8 cellular contexts compared by ENCODE assay signal in the genomic region with DNA sequence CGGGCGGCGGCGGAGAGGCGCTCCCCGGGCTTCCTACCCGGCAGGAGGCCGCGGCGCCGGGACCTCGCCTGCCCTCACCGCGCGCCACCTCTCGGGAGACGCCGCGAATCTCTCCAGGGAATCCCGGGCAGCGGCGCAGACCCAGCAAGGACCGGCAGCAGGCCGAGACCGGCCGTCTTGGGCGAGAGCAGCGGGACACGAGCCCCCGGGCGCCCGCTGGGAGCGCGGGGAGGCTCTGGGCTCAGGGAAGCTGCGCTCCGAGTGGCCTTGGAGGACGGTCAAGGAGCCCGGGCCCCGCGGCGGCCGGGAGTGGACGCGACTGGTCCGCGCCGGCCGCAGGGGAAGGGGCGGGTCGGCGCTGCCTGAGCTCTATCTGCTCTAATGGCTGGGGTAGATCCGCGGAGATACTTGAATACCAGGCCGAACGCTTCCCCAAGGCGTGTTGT. TPM values are rescaled to one million over a fixed set of nuclear protein-coding genes. Genes with fewer than 3 reads are reported as not detected.
DNase-seq lines count a peak whose midpoint lies in the region; ATAC-seq and TF ChIP-seq lines count a peak whose summit lies in the region.

No MANE protein-coding gene starts in this region.

- H3K4me3 Mint-ChIP-seq in natural killer cell treated with Interleukin-12 subunit alpha and Interleukin-12 subunit beta and Interleukin-15 and Interleukin-18, amount 100 ng/mL, for 72 hours: peak overlapping the region; percentile 71

- H3K27me3 ChIP-seq in BLaER1: peaks cover 81% of the 10 kb centered on the region

- peaks cover 22% of the 10 kb centered on the region; the same call in 1 of the 2 replicates for H4K20me1 ChIP-seq in BLaER1

- peaks cover 19% of the 10 kb centered on the region for H3K4me1 ChIP-seq in BLaER1

- no peak overlapping the region for H3K27ac ChIP-seq in BLaER1

- no peaks in the 10 kb centered on the region for H3K36me3 Mint-ChIP-seq in natural killer cell treated with Interleukin-12 subunit alpha and Interleukin-12 subunit beta and Interleukin-15 and Interleukin-18, amount 100 ng/mL, for 72 hours

- H3K36me3 ChIP-seq in BLaER1: no peaks in the 10 kb centered on the region

- no peaks in the 10 kb centered on the region for H3K9me3 Mint-ChIP-seq in natural killer cell treated with Interleukin-12 subunit alpha and Interleukin-12 subunit beta and Interleukin-15 and Interleukin-18, amount 100 ng/mL, for 72 hours

- 0 out of 2 replicates have a peak, but pooled peaks cover 9% of the 10 kb centered on the region for H3K9me3 ChIP-seq in BLaER1

- no peak for TF ChIP-seq CTCF in epithelial cell of esophagus (IDR thresholded peaks at IDR 0.05; ENCODE audit: insufficient read depth, low read depth, low read length, missing control alignments)

- peaks cover 7 to 9% of the 10 kb centered on the region in 2 donors for H3K4me1 Mint-ChIP-seq in natural killer cell treated with Interleukin-12 subunit alpha and Interleukin-12 subunit beta and Interleukin-15 and Interleukin-18, amount 100 ng/mL, for 72 hours (ENCODE audit: low read depth in 2 of 2)

- no peak overlapping the region for H3K27ac Mint-ChIP-seq in natural killer cell treated with Interleukin-12 subunit alpha and Interleukin-12 subunit beta and Interleukin-15 and Interleukin-18, amount 100 ng/mL, for 72 hours

- H3K27me3 Mint-ChIP-seq in natural killer cell treated with Interleukin-12 subunit alpha and Interleukin-12 subunit beta and Interleukin-15 and Interleukin-18, amount 100 ng/mL, for 72 hours: peaks cover 32 to 54% of the 10 kb centered on the region in 2 donors

- no peak overlapping the region for H3K9ac ChIP-seq in BLaER1

- peak overlapping the region; percentile 73 for H3K4me2 ChIP-seq in BLaER1

- peak overlapping the region; percentile 64 for H3K4me3 ChIP-seq in BLaER1
- H3K4me3 ChIP-seq in epithelial cell of esophagus (ENCODE audit: low read length): peak overlapping the region; percentile 35

- DNase-seq in NCI-H345 (lab: John Stamatoyannopoulos, UW) (peak; percentile 38), epithelial cell of esophagus (ENCODE audit: low read depth) (peak; percentile 41), DMS79 (lab: John Stamatoyannopoulos, UW) (no peak), amniotic stem cell (lab: John Stamatoyannopoulos, UW) (no peak)
- DNase-seq in natural killer cell treated with Interleukin-12 subunit alpha and Interleukin-12 subunit beta and Interleukin-15 and Interleukin-18, amount 100 ng/mL, for 72 hours (ENCODE audit: low spot score): no peak
- DNase-seq in activated CD4-positive, CD25-positive, alpha-beta regulatory T cell treated with anti-CD3 and anti-CD28 coated beads, Interleukin-2, amount 50 U/mL, for 72 hours: no peak

- peak; percentile 25 for ATAC-seq in GM19452 (IDR thresholded peaks at IDR 0.05; ENCODE audit: unreplicated experiment)
- peak; percentile 33 to 65 for ATAC-seq in natural killer cell treated with Interleukin-12 subunit alpha and Interleukin-12 subunit beta and Interleukin-15 and Interleukin-18, amount 100 ng/mL, for 72 hours

RNA-seq across cellular contexts. Expression of gene CDX2, which starts 14.7 kb away (rescaled TPM):
- total RNA-seq in natural killer cell treated with Interleukin-12 subunit alpha and Interleukin-12 subunit beta and Interleukin-15 and Interleukin-18, amount 100 ng/mL, for 72 hours: not detected

RNA-seq across cellular contexts. Expression of gene URAD, which starts 34.1 kb away (rescaled TPM):
- not detected for total RNA-seq in natural killer cell treated with Interleukin-12 subunit alpha and Interleukin-12 subunit beta and Interleukin-15 and Interleukin-18, amount 100 ng/mL, for 72 hours

RNA-seq across cellular contexts. Expression of gene PDX1, which starts 34.6 kb away (rescaled TPM):
- total RNA-seq in natural killer cell treated with Interleukin-12 subunit alpha and Interleukin-12 subunit beta and Interleukin-15 and Interleukin-18, amount 100 ng/mL, for 72 hours: not detected

Comparison
In these comparisons a context has a peak if more than half of its experiments do, and no peak if none do; other contexts are left out.
1. DNase-seq: peak in NCI-H345 (single experiment) and epithelial cell of esophagus (single experiment); none in natural killer cell treated with Interleukin-12 subunit alpha and Interleukin-12 subunit beta and Interleukin-15 and Interleukin-18, amount 100 ng/mL, for 72 hours (single experiment), activated CD4-positive, CD25-positive, alpha-beta regulatory T cell treated with anti-CD3 and anti-CD28 coated beads, Interleukin-2, amount 50 U/mL, for 72 hours (single experiment), DMS79 (single experiment) and amniotic stem cell (single experiment).